1 cellular context compared by ENCODE assay signal in the genomic region with DNA sequence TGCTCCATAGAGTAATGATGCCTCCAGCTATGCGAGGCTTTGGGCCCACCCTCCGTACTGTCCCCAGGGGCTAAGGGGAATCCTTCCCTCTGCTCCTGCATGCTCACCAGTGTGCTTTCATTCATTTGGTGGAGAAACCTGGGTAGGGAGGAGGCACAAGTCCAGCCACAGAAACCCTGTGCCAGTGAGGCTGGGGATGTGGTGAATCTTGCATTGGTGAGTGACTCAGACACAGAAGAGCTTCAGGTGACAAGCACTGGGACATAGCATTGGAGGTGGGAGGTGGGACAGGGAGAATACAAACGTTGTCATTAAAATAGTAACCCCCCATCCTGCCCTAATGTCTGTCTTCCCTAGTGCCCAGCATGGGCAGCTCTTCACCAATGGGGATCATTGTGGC.
TF ChIP-seq lines count a peak whose summit lies in the region.

No MANE protein-coding gene starts in this region.

TF ChIP-seq in SK-N-SH treated with all-trans-retinoic acid at 6 μM for 48 hours, 23 proteins besides CTCF, POLR2A, EP300 and RAD21:
- TF ChIP-seq BACH2 (CRISPR knock-in tag; IDR thresholded peaks at IDR 0.05; ENCODE audit: borderline replicate concordance) (no peak), ISL1 (CRISPR knock-in tag; IDR thresholded peaks at IDR 0.05) (no peak), ZNF8 (CRISPR knock-in tag; IDR thresholded peaks at IDR 0.05) (no peak), ZC3H10 (CRISPR knock-in tag; IDR thresholded peaks at IDR 0.05) (no peak), ZFP30 (CRISPR knock-in tag; IDR thresholded peaks at IDR 0.05) (no peak), TCF4 (CRISPR knock-in tag; IDR thresholded peaks at IDR 0.05; ENCODE audit: borderline replicate concordance) (no peak)
